ENCODE assay signal across 11 cellular contexts in the genomic region with DNA sequence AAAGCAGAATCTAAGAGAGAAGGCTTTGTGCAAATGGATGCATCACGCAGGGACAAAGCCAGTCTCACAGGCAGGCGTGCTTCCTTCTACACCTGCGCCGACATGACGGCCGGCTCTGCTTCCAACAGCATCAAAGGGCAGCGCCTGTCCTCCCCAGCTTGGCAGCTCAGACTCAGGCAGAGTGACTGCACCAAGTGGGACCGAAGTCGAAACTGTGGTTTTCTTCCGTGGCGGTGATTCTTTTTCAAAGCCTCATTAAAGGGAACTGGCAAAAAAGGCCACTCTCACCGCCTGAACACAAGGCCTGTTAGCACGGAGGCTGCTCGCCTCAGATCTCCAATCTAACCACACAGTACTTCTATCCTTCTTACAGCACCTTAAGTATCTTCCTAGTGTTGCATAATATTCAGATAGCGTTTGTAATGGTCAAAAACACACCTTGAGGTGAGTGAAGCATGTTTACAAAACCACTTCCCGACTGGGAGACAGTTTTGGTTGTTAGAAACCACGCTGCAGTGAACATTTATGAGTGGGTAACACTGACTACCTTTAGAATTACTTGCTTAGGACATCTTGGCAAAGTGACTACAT.
DNase-seq lines count a peak whose midpoint lies in the region; ATAC-seq and TF ChIP-seq lines count a peak whose summit lies in the region.
"Had no signal": no experiment of that assay in that cellular context is flagged by ENCODE, and none has a peak within 500 bp of the region (broad histone marks: within the 10 kb centered on the region; RNA-seq: fewer than 3 reads in every experiment).

No MANE protein-coding gene starts in this region.

- CTCF ChIA-PET in CD4-positive, alpha-beta memory T cell (lab: Charles Lee; ENCODE audit: partially characterized antibody) = no interaction called here

- H3K4me1 Mint-ChIP-seq in CD4-positive, alpha-beta memory T cell = peaks cover 12 to 40% (median 22%) of the 10 kb centered on the region in 4 donors
- H3K4me1 Mint-ChIP-seq in neural crest cell = peaks cover 22% of the 10 kb centered on the region
- peaks cover 0 to 3% of the 10 kb centered on the region in 2 donors for H3K4me1 Mint-ChIP-seq in stimulated activated naive B cell treated with anti-CD40 and anti-IgM and Interleukin-4, amounts not matched to agents 10 μg/mL and 1 μg/mL and 100 μg/mL, for 72 hours

- H3K27me3 Mint-ChIP-seq in CD4-positive, alpha-beta memory T cell = no peaks in the 10 kb centered on the region
- H3K27me3 Mint-ChIP-seq in neural crest cell (ENCODE audit: low read depth) = no peaks in the 10 kb centered on the region
- no peaks in the 10 kb centered on the region for H3K27me3 Mint-ChIP-seq in stimulated activated naive B cell treated with anti-CD40 and anti-IgM and Interleukin-4, amounts not matched to agents 10 μg/mL and 1 μg/mL and 100 μg/mL, for 72 hours

- POLR2A ChIA-PET in CD4-positive, alpha-beta memory T cell (lab: Charles Lee; ENCODE audit: partially characterized antibody) = interaction anchor here (0.7 to 0.8 kb wide), 2 partner anchors 45 to 101 kb away, joined by 3 read pairs; no protein-coding TSS in a partner anchor

- peaks cover 44 to 58% of the 10 kb centered on the region in 2 donors for H3K36me3 Mint-ChIP-seq in CD4-positive, alpha-beta memory T cell
- peaks cover 29% of the 10 kb centered on the region for H3K36me3 Mint-ChIP-seq in neural crest cell (ENCODE audit: low read depth)
- H3K36me3 Mint-ChIP-seq in stimulated activated naive B cell treated with anti-CD40 and anti-IgM and Interleukin-4, amounts not matched to agents 10 μg/mL and 1 μg/mL and 100 μg/mL, for 72 hours = peaks cover 42 to 52% of the 10 kb centered on the region in 2 donors

- H3K4me1 ChIP-seq in CD4-positive, alpha-beta memory T cell (ENCODE audit: insufficient read depth, low read length) = peaks cover 27% of the 10 kb centered on the region
- H3K4me1 ChIP-seq: foreskin keratinocyte had no signal

- no peaks in the 10 kb centered on the region for H3K9me3 Mint-ChIP-seq in CD4-positive, alpha-beta memory T cell
- H3K9me3 Mint-ChIP-seq in neural crest cell = no peaks in the 10 kb centered on the region
- H3K9me3 Mint-ChIP-seq in stimulated activated naive B cell treated with anti-CD40 and anti-IgM and Interleukin-4, amounts not matched to agents 10 μg/mL and 1 μg/mL and 100 μg/mL, for 72 hours = peaks cover 1 to 5% of the 10 kb centered on the region in 2 donors

- peak in 4 of 5 donors; percentile 45 to 61 (median 56) for DNase-seq in CD4-positive, alpha-beta memory T cell
- DNase-seq in NCI-H2107 (lab: John Stamatoyannopoulos, UW) (peak; percentile 21), astrocyte of the hippocampus (ENCODE audit: low read depth, low spot score) (peak; percentile 70), neural crest cell (ENCODE audit: low read depth, low spot score) (no peak), H4 (ENCODE audit: low spot score) (no peak)
- DNase-seq in stimulated activated naive B cell treated with anti-CD40 and anti-IgM and Interleukin-4, amounts not matched to agents 10 μg/mL and 1 μg/mL and 100 μg/mL, for 72 hours = no peak
- DNase-seq: DMS 273 treated with DMSO at 0.1 percent for 48 hours, foreskin keratinocyte, SIG-M5 had no signal

- peak overlapping the region in 1 of 2 donors; percentile 20 for H3K4me3 ChIP-seq in CD4-positive, alpha-beta memory T cell (ENCODE audit: low read length in 2 of 2)

- no peak for ATAC-seq in stimulated activated naive B cell treated with anti-CD40 and anti-IgM and Interleukin-4, amounts not matched to agents 10 μg/mL and 1 μg/mL and 100 μg/mL, for 72 hours (replicated peaks)
- no peak for ATAC-seq in HG03565 (IDR thresholded peaks at IDR 0.05; ENCODE audit: unreplicated experiment)
- ATAC-seq in GM18868 (IDR thresholded peaks at IDR 0.05; ENCODE audit: unreplicated experiment) = no peak
- ATAC-seq: foreskin keratinocyte had no signal

- H3K27me3 ChIP-seq in CD4-positive, alpha-beta memory T cell (ENCODE audit: insufficient read depth, low read length) = no peaks in the 10 kb centered on the region
- H3K27me3 ChIP-seq: foreskin keratinocyte had no signal

- peak overlapping the region; percentile 47 to 94 (median 81) for H3K27ac Mint-ChIP-seq in CD4-positive, alpha-beta memory T cell
- peak overlapping the region; percentile 78 for H3K27ac Mint-ChIP-seq in neural crest cell (ENCODE audit: unreplicated experiment)
- no peak overlapping the region for H3K27ac Mint-ChIP-seq in stimulated activated naive B cell treated with anti-CD40 and anti-IgM and Interleukin-4, amounts not matched to agents 10 μg/mL and 1 μg/mL and 100 μg/mL, for 72 hours

- H3K36me3 ChIP-seq in CD4-positive, alpha-beta memory T cell (ENCODE audit: insufficient read depth, low read length) = peaks cover 44% of the 10 kb centered on the region

- H3K27ac ChIP-seq in CD4-positive, alpha-beta memory T cell (ENCODE audit: low read depth, low read length) = peak overlapping the region; percentile 10
- H3K27ac ChIP-seq: foreskin keratinocyte had no signal

- intact Hi-C loops in CD4-positive, alpha-beta memory T cell (cut with micrococcal nuclease) = loop anchor here (10.0 kb wide), 1 partner anchor 50 kb away; no protein-coding TSS in a partner anchor

- no peaks in the 10 kb centered on the region for H3K9me3 ChIP-seq in CD4-positive, alpha-beta memory T cell (ENCODE audit: control insufficient read depth in 1 of 2, low read length in 2 of 2)

- TF ChIP-seq CTCF in neural crest cell (conservative IDR thresholded peaks at IDR 0.05) = no peak

- peak overlapping the region; percentile 15 to 77 (median 48) for H3K4me3 Mint-ChIP-seq in CD4-positive, alpha-beta memory T cell
- H3K4me3 Mint-ChIP-seq in neural crest cell = no peak overlapping the region
- H3K4me3 Mint-ChIP-seq in stimulated activated naive B cell treated with anti-CD40 and anti-IgM and Interleukin-4, amounts not matched to agents 10 μg/mL and 1 μg/mL and 100 μg/mL, for 72 hours = no peak overlapping the region

Comparison
In these comparisons a context has a peak if more than half of its experiments do, and no peak if none do; other contexts are left out.
1. DNase-seq: peak in CD4-positive, alpha-beta memory T cell (4 of 5), NCI-H2107 (single experiment) and astrocyte of the hippocampus (single experiment); none in neural crest cell (single experiment), H4 (single experiment) and stimulated activated naive B cell treated with anti-CD40 and anti-IgM and Interleukin-4, amounts not matched to agents 10 μg/mL and 1 μg/mL and 100 μg/mL, for 72 hours (single experiment).
2. H3K4me3 Mint-ChIP-seq: peak in CD4-positive, alpha-beta memory T cell (8 of 8); none in neural crest cell (single experiment) and stimulated activated naive B cell treated with anti-CD40 and anti-IgM and Interleukin-4, amounts not matched to agents 10 μg/mL and 1 μg/mL and 100 μg/mL, for 72 hours (0 of 2).